ENCODE assay signal across 1 cellular context in the genomic region with DNA sequence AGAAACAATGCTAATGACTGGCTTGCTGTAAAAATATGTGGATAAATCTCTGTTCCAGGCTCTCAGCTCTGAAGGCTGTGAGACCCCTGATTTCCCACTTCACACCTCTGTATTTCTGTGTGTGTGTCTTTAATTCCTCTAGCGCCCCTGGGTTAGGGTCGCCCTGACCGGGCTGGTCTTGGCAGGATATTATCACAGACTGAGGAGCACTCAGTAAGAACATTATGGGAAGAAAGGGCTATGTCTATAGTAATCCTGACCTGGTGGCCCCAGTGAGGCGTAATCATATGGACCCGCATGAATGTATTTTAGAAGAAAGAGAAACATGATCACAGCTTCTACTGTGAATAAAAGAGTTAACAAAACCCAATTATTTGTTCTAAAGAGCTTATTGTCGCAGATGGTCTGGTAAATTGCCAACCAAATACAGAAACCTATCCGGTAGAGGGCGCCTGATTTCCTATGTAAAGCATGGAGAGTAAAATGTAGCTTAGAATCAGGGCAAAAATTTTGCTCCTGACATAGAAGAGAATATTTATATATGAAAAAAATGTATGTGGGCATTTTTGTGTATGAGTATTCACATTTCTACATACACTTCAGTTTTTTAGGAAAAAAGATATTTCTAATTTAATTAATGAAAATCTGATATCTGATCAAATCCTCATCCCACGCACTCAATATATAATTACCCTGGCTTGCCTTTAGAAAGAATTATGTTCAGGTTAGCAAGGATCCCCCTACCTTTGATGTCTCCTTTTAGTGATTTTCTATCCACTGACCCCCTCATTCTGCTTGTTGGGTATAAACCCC.
TF ChIP-seq lines count a peak whose summit lies in the region.

No MANE protein-coding gene starts in this region.

TF ChIP-seq in H1, 55 proteins besides CTCF, POLR2A, EP300 and RAD21:
- TF ChIP-seq, protein P1, sequence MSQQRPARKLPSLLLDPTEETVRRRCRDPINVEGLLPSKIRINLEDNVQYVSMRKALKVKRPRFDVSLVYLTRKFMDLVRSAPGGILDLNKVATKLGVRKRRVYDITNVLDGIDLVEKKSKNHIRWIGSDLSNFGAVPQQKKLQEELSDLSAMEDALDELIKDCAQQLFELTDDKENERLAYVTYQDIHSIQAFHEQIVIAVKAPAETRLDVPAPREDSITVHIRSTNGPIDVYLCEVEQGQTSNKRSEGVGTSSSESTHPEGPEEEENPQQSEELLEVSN (IDR thresholded peaks at IDR 0.05) = no peak
- no peak for TF ChIP-seq EGR1 (IDR thresholded peaks at IDR 0.05; ENCODE audit: borderline replicate concordance, low read depth, low read length)
- TF ChIP-seq TBP (IDR thresholded peaks at IDR 0.05; ENCODE audit: low read depth, low read length) = no peak
- TF ChIP-seq, protein P2, sequence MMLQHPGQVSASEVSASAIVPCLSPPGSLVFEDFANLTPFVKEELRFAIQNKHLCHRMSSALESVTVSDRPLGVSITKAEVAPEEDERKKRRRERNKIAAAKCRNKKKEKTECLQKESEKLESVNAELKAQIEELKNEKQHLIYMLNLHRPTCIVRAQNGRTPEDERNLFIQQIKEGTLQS (IDR thresholded peaks at IDR 0.05; ENCODE audit: insufficient read depth, low read depth, low read length) = no peak
- TF ChIP-seq SAP30 (IDR thresholded peaks at IDR 0.05; ENCODE audit: insufficient read depth, insufficient replicate concordance, low read length) = no peak
- no peak for TF ChIP-seq EZH2 (IDR thresholded peaks at IDR 0.05; ENCODE audit: low read depth, low read length, severe bottlenecking)
- TF ChIP-seq BRCA1 (IDR thresholded peaks at IDR 0.05; ENCODE audit: low read depth, low read length) = no peak
